In the genomic region with DNA sequence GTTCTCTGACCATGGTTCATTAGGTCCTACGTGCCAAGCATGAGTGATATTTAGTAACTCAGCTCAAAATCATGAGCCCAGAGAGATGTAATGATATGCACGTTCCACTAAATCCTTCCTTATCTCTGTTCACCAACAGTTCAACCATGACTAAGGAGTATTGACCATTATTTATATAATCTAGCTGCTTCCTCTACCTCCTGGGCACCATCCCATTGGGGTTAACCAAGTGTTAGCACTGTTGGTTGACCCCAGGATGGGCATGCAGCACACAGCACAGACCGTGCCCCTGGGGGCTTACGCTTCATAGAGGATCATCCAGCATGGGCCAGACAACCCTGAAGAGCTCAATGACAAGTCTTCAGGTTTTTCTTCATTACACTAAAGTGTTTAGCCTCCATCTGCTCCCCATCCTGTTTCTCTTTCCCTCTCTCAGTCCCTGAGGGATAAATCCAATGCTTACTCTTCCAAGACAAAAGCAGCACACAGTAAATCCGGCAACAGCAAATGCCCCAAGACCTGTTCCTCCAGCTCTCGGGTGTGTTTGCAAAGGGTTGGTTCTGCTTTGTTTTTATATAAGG, we compare ENCODE assay signal across 16 cellular contexts. TPM values are rescaled to one million over a fixed set of nuclear protein-coding genes. Genes with fewer than 3 reads are reported as not detected.
DNase-seq lines count a peak whose midpoint lies in the region; ATAC-seq and TF ChIP-seq lines count a peak whose summit lies in the region.
"Had no signal": no experiment of that assay in that cellular context is flagged by ENCODE, and none has a peak within 500 bp of the region (broad histone marks: within the 10 kb centered on the region; RNA-seq: fewer than 3 reads in every experiment).

No MANE protein-coding gene starts in this region.

- intact Hi-C loops in lower lobe of right lung (cut with DNase I) = no loop called here
- intact Hi-C loops in activated CD4-positive, alpha-beta T cell treated with anti-CD3 and anti-CD28 coated beads, Interleukin-2, amount 10 ng/mL, durations not matched to agents 24 days and 14 days (cut with micrococcal nuclease) = no loop called here

- H3K4me3 ChIP-seq in HEK293 (ENCODE audit: low read depth, low read length) (no peak overlapping the region), WERI-Rb-1 (ENCODE audit: low read depth, low read length) (no peak overlapping the region; the same call in 1 of the 2 replicates), lower lobe of right lung (no peak overlapping the region)
- H3K4me3 ChIP-seq: MG63, SJCRH30, vagina had no signal

- H3K4me1 ChIP-seq in HEK293 (ENCODE audit: control insufficient read depth, insufficient read depth, low read length) (peaks cover 15% of the 10 kb centered on the region), lower lobe of right lung (peaks cover 11% of the 10 kb centered on the region)
- H3K4me1 ChIP-seq: vagina had no signal

- H3K27ac ChIP-seq in 22Rv1 = peak overlapping the region; percentile 62
- H3K27ac ChIP-seq in HEK293 (ENCODE audit: extremely low read depth, low read depth, low read length) = no peak overlapping the region
- H3K27ac ChIP-seq in WERI-Rb-1 = peak overlapping the region; percentile 92
- H3K27ac ChIP-seq in lower lobe of right lung = peak overlapping the region; percentile 31
- H3K27ac ChIP-seq: SJCRH30, vagina had no signal

- no peaks in the 10 kb centered on the region for H3K27me3 Mint-ChIP-seq in activated CD4-positive, alpha-beta T cell treated with anti-CD3 and anti-CD28 coated beads, Interleukin-2, amount 10 ng/mL, durations not matched to agents 24 days and 14 days
- H3K27me3 Mint-ChIP-seq: brain had no signal

- CTCF ChIA-PET in HEK293 (lab: Yijun Ruan, JAX) = interaction anchor here (0.5 to 0.9 kb wide), 2 partner anchors 11 to 35 kb away, joined by 3 read pairs; no protein-coding TSS in a partner anchor

- H3K4me1 Mint-ChIP-seq in activated CD4-positive, alpha-beta T cell treated with anti-CD3 and anti-CD28 coated beads, Interleukin-2, amount 10 ng/mL, durations not matched to agents 24 days and 14 days = no peaks in the 10 kb centered on the region
- H3K4me1 Mint-ChIP-seq: activated B cell treated with CpG ODN at 0.5 μM for 24 hours had no signal

- no peaks in the 10 kb centered on the region for H3K36me3 Mint-ChIP-seq in activated CD4-positive, alpha-beta T cell treated with anti-CD3 and anti-CD28 coated beads, Interleukin-2, amount 10 ng/mL, durations not matched to agents 24 days and 14 days (ENCODE audit: low read depth)

- no peaks in the 10 kb centered on the region; a peak in 1 of 3 replicates for H3K36me3 ChIP-seq in HEK293 (ENCODE audit: control insufficient read depth in 2 of 2, insufficient read depth in 1 of 2, low read length in 2 of 2)
- peaks cover 2% of the 10 kb centered on the region for H3K36me3 ChIP-seq in WERI-Rb-1
- no peaks in the 10 kb centered on the region for H3K36me3 ChIP-seq in lower lobe of right lung
- H3K36me3 ChIP-seq: MG63, SJCRH30, vagina had no signal

- POLR2A ChIA-PET in HEK293 (lab: Yijun Ruan, JAX) = interaction anchor here (1.6 kb wide), 1 partner anchor 9 kb away, joined by 4 read pairs; no protein-coding TSS in a partner anchor

- no peaks in the 10 kb centered on the region; the same call in 1 of the 2 replicates for H3K9me3 ChIP-seq in HEK293 (ENCODE audit: control insufficient read depth, insufficient read depth, low read depth, low read length)
- H3K9me3 ChIP-seq in WERI-Rb-1 (ENCODE audit: severe bottlenecking) = peaks cover 8% of the 10 kb centered on the region
- H3K9me3 ChIP-seq in lower lobe of right lung = peaks cover 7% of the 10 kb centered on the region
- H3K9me3 ChIP-seq: vagina had no signal

- H3K9me3 Mint-ChIP-seq in activated CD4-positive, alpha-beta T cell treated with anti-CD3 and anti-CD28 coated beads, Interleukin-2, amount 10 ng/mL, durations not matched to agents 24 days and 14 days = no peaks in the 10 kb centered on the region

- TF ChIP-seq CTCF in 22Rv1 (IDR thresholded peaks at IDR 0.05) = no peak
- TF ChIP-seq CTCF in HEK293 (tag by site-specific recombination; IDR thresholded peaks at IDR 0.05) = no peak
- TF ChIP-seq CTCF in WERI-Rb-1 (IDR thresholded peaks at IDR 0.05; ENCODE audit: low read depth, low read length) = no peak
- no peak for TF ChIP-seq CTCF in lower lobe of right lung (IDR thresholded peaks at IDR 0.05)

- ATAC-seq in lower lobe of right lung (peak; percentile 32 to 40), HG02981 (IDR thresholded peaks at IDR 0.05; ENCODE audit: unreplicated experiment) (no peak)

- H3K27ac Mint-ChIP-seq in activated CD4-positive, alpha-beta T cell treated with anti-CD3 and anti-CD28 coated beads, Interleukin-2, amount 10 ng/mL, durations not matched to agents 24 days and 14 days = no peak overlapping the region
- H3K27ac Mint-ChIP-seq: activated B cell treated with CpG ODN at 0.5 μM for 24 hours had no signal

- no peak overlapping the region for H3K4me3 Mint-ChIP-seq in activated CD4-positive, alpha-beta T cell treated with anti-CD3 and anti-CD28 coated beads, Interleukin-2, amount 10 ng/mL, durations not matched to agents 24 days and 14 days
- H3K4me3 Mint-ChIP-seq: activated B cell treated with CpG ODN at 0.5 μM for 24 hours, brain had no signal

- peak; percentile 75 for DNase-seq in WERI-Rb-1
- DNase-seq in lower lobe of right lung = no peak
- DNase-seq in activated CD4-positive, CD25-positive, alpha-beta regulatory T cell treated with anti-CD3 and anti-CD28 coated beads, Interleukin-2, amount 50 U/mL, for 72 hours = no peak
- DNase-seq in activated CD4-positive, alpha-beta T cell treated with anti-CD3 and anti-CD28 coated beads, Interleukin-2, amount 10 ng/mL, durations not matched to agents 24 days and 14 days = no peak
- DNase-seq in NK-92 (lab: John Stamatoyannopoulos, UW; ENCODE audit: unreplicated experiment) = no peak
- DNase-seq: activated B cell treated with CpG ODN at 0.5 μM for 24 hours; GDM1; MG63; NCI-H446 treated with DMSO at 0.1 percent for 48 hours; SJCRH30; stimulated activated CD8-positive, alpha-beta memory T cell treated with anti-CD3 and anti-CD28 coated beads, Interleukin-4, amount 100 ng/mL, for 48 hours had no signal

- no peaks in the 10 kb centered on the region for H3K27me3 ChIP-seq in WERI-Rb-1 (ENCODE audit: insufficient read depth, low read depth, severe bottlenecking)
- no peaks in the 10 kb centered on the region for H3K27me3 ChIP-seq in lower lobe of right lung (ENCODE audit: low read depth)
- H3K27me3 ChIP-seq: MG63, SJCRH30, vagina had no signal

TF ChIP-seq in HEK293, 187 proteins besides CTCF, POLR2A, EP300 and RAD21 (continues in another document):
- TF ChIP-seq ZNF664 (tag by site-specific recombination; IDR thresholded peaks at IDR 0.05) = no peak
- TF ChIP-seq ZNF624 (tag by site-specific recombination; IDR thresholded peaks at IDR 0.05) = no peak
- 0 out of 2 replicates have a peak, but pooled peaks have one; percentile 12 for TF ChIP-seq ZBTB17 (tag by site-specific recombination; IDR thresholded peaks at IDR 0.05)
- TF ChIP-seq ZNF174 (tag by site-specific recombination; IDR thresholded peaks at IDR 0.05) = no peak
- TF ChIP-seq ZFHX2 (tag by site-specific recombination; conservative IDR thresholded peaks at IDR 0.05) = no peak
- TF ChIP-seq ZBTB44 (tag by site-specific recombination; IDR thresholded peaks at IDR 0.05) = no peak
- TF ChIP-seq ZNF670 (tag by site-specific recombination; IDR thresholded peaks at IDR 0.05; ENCODE audit: low read depth) = no peak
- TF ChIP-seq, protein P1, sequence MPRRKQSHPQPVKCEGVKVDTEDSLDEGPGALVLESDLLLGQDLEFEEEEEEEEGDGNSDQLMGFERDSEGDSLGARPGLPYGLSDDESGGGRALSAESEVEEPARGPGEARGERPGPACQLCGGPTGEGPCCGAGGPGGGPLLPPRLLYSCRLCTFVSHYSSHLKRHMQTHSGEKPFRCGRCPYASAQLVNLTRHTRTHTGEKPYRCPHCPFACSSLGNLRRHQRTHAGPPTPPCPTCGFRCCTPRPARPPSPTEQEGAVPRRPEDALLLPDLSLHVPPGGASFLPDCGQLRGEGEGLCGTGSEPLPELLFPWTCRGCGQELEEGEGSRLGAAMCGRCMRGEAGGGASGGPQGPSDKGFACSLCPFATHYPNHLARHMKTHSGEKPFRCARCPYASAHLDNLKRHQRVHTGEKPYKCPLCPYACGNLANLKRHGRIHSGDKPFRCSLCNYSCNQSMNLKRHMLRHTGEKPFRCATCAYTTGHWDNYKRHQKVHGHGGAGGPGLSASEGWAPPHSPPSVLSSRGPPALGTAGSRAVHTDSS (tag by site-specific recombination; IDR thresholded peaks at IDR 0.05) = no peak

RNA-seq across cellular contexts. Expression of gene FAM174B, which starts 10.4 kb away (rescaled TPM):
- 57.7 TPM for total RNA-seq in lower lobe of right lung
- 1.9 and 3.0 TPM in 2 replicates for total RNA-seq in activated CD4-positive, alpha-beta T cell treated with anti-CD3 and anti-CD28 coated beads, Interleukin-2, amount 10 ng/mL, durations not matched to agents 24 days and 14 days

Comparison
In these comparisons a context has a peak if more than half of its experiments do, and no peak if none do; other contexts are left out.
1. RNA of gene FAM174B, which starts 10.4 kb away (total RNA-seq): 57.7 TPM in lower lobe of right lung (single experiment); 1.9 to 3.0 TPM in activated CD4-positive, alpha-beta T cell treated with anti-CD3 and anti-CD28 coated beads, Interleukin-2, amount 10 ng/mL, durations not matched to agents 24 days and 14 days; every median in the first group is over 10 times any median in the second.